23 cellular contexts compared by ENCODE assay signal in the genomic region with DNA sequence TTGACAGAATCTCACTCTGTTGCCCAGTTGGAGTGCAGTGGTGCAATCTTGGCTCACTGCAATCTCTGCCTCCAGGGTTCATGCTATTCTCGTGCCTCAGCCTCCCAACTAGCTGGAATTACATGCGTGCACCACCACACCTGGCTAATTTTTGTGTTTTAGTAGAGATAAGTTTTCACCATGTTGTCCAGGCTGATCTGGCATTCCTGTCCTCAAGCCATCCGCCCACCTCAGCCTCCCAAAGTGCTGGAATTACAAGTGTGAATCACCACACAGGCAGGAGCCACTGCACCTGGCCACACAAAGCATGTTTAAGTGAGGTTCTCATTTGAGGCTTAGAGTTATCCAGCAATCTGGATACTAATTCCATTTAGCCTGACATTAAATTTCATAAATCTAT.
"Had no signal": no experiment of that assay in that cellular context is flagged by ENCODE, and none has a peak within 500 bp of the region (broad histone marks: within the 10 kb centered on the region; RNA-seq: fewer than 3 reads in every experiment).

No MANE protein-coding gene starts in this region.

- H3K9me3 ChIP-seq: colonic mucosa, esophagus muscularis mucosa, esophagus squamous epithelium, gastrocnemius medialis, gastroesophageal sphincter, heart right ventricle had no signal

- DNase-seq: colonic mucosa; cortex of kidney; dermis blood vessel endothelial cell; dorsolateral prefrontal cortex; effector CD4-positive, alpha-beta T cell; effector CD8-positive, alpha-beta T cell; effector memory CD4-positive, alpha-beta T cell; effector memory CD8-positive, alpha-beta T cell; endodermal cell; erythroblast; esophagus squamous epithelium; foreskin fibroblast; foreskin melanocyte; gastrocnemius medialis; glutamatergic neuron; head of caudate nucleus; heart left ventricle; heart right ventricle had no signal

- H3K27ac ChIP-seq: colonic mucosa, coronary artery, dorsolateral prefrontal cortex, epithelial cell of prostate, esophagus muscularis mucosa, esophagus squamous epithelium, gastrocnemius medialis, gastroesophageal sphincter, heart left ventricle, heart right ventricle had no signal

- H3K4me1 ChIP-seq: colonic mucosa, esophagus muscularis mucosa, gastrocnemius medialis, heart left ventricle, heart right ventricle had no signal

- H3K27me3 ChIP-seq: colonic mucosa, esophagus muscularis mucosa, esophagus squamous epithelium, gastrocnemius medialis, gastroesophageal sphincter, heart left ventricle, heart right ventricle had no signal

- H3K36me3 ChIP-seq: colonic mucosa, esophagus muscularis mucosa, esophagus squamous epithelium, gastrocnemius medialis, gastroesophageal sphincter, heart left ventricle, heart right ventricle had no signal

- H3K4me3 ChIP-seq: colonic mucosa, coronary artery, dorsolateral prefrontal cortex, esophagus muscularis mucosa, esophagus squamous epithelium, gastrocnemius medialis, gastroesophageal sphincter, heart left ventricle, heart right ventricle had no signal

- ATAC-seq: effector memory CD8-positive, alpha-beta T cell; esophagus mucosa; gastrocnemius medialis; gastroesophageal sphincter; heart left ventricle; heart right ventricle had no signal
